8 cellular contexts compared by ENCODE assay signal in the genomic region with DNA sequence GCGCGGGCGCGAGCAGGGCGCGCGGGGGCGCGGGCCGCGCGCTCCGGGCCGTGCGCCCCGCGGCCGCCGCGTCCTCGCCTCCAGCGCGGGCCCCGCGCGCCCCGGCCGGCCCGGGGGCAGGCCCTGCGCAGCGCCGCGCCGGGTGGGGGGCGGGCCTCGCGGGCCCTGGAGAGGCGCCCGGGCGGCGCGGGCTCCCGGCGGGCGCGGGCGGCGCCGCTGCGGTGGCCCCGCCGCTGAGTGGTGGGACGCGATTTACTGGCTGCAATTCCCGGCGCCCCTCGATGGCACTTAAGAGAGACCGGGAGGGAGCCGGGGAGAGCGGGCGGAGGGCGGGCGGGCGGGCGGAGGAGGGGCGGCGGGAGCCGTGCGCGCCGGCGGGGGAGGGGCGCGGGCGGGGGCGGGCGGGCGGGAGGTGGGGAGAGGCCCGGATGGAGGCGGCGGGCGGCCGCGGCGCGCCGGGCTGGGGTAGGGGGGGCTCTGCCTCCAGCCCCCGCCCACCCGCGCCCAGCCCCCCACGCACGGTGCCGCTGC.
A peak's percentile ranks its signal among the peaks of the same experiment; 100 is the strongest.
DNase-seq lines count a peak whose midpoint lies in the region; ATAC-seq and TF ChIP-seq lines count a peak whose summit lies in the region.

No MANE protein-coding gene starts in this region.

- CTCF ChIA-PET in CD8-positive, alpha-beta T cell (lab: Charles Lee) = no interaction called here

- no peaks in the 10 kb centered on the region for H3K27me3 Mint-ChIP-seq in CD8-positive, alpha-beta T cell (ENCODE audit: low read depth)

- POLR2A ChIA-PET in CD8-positive, alpha-beta T cell (lab: Charles Lee) = interaction anchor here (1.0 kb wide), 1 partner anchor 114 kb away, joined by 3 read pairs; no protein-coding TSS in a partner anchor

- H3K9me3 ChIP-seq in CD8-positive, alpha-beta T cell (ENCODE audit: low read length) = no peaks in the 10 kb centered on the region
- no peaks in the 10 kb centered on the region for H3K9me3 ChIP-seq in neuron (ENCODE audit: low read length)

- no peak overlapping the region for H2AFZ ChIP-seq in neuron (ENCODE audit: low read depth, low read length)

- no peaks in the 10 kb centered on the region for H3K27me3 ChIP-seq in CD8-positive, alpha-beta T cell (ENCODE audit: insufficient read depth, low read length)
- H3K27me3 ChIP-seq in neuron (ENCODE audit: insufficient read depth, low read length) = peaks cover 3% of the 10 kb centered on the region

- peaks cover 18% of the 10 kb centered on the region for H3K4me1 ChIP-seq in CD8-positive, alpha-beta T cell (ENCODE audit: insufficient read depth, low read length)
- H3K4me1 ChIP-seq in neuron (ENCODE audit: insufficient read depth, low read length) = peaks cover 34% of the 10 kb centered on the region

- no peaks in the 10 kb centered on the region for H3K36me3 ChIP-seq in CD8-positive, alpha-beta T cell (ENCODE audit: insufficient read depth, low read length)
- H3K36me3 ChIP-seq in neuron (ENCODE audit: insufficient read depth, low read length) = no peaks in the 10 kb centered on the region

- H3K4me3 Mint-ChIP-seq in CD8-positive, alpha-beta T cell = no peak overlapping the region

- H3K9me3 Mint-ChIP-seq in CD8-positive, alpha-beta T cell = no peaks in the 10 kb centered on the region

- in situ Hi-C loops in KBM-7 (cut with MboI; ENCODE audit: low pct_unique_long_range_greater_than_20kb, low sequenced_read_pairs) = no loop called here

- H3K4me3 ChIP-seq in CD8-positive, alpha-beta T cell (ENCODE audit: low read depth, low read length) = no peak overlapping the region
- peak overlapping the region; percentile 19 for H3K4me3 ChIP-seq in neuron (ENCODE audit: low read length)

- ATAC-seq in CD8-positive, alpha-beta T cell = peak; percentile 73
- ATAC-seq in HG02970 (IDR thresholded peaks at IDR 0.05; ENCODE audit: low FRiP score, unreplicated experiment) (no peak), GM19397 (IDR thresholded peaks at IDR 0.05; ENCODE audit: unreplicated experiment) (no peak)

- H3K27ac Mint-ChIP-seq in CD8-positive, alpha-beta T cell = no peak overlapping the region

- no peaks in the 10 kb centered on the region for H3K36me3 Mint-ChIP-seq in CD8-positive, alpha-beta T cell

- no peak for TF ChIP-seq CTCF in CD8-positive, alpha-beta T cell (IDR thresholded peaks at IDR 0.05)

- intact Hi-C loops in CD8-positive, alpha-beta T cell (cut with DNase I, micrococcal nuclease) = no loop called here

- H3K4me1 Mint-ChIP-seq in CD8-positive, alpha-beta T cell (ENCODE audit: low read depth) = peaks cover 17% of the 10 kb centered on the region

- no peak overlapping the region for H3K27ac ChIP-seq in CD8-positive, alpha-beta T cell (ENCODE audit: low read depth, low read length)

- DNase-seq in CD8-positive, alpha-beta T cell = peak in 1 of 7 experiments; percentile 22
- DNase-seq in HuH-7.5 (ENCODE audit: low spot score) (peak; percentile 81), KBM-7 (no peak), HK-2 (ENCODE audit: unreplicated experiment) (no peak)
- peak; percentile 24 for DNase-seq in central memory CD4-positive, alpha-beta T cell

Comparison
In these comparisons a context has a peak if more than half of its experiments do, and no peak if none do; other contexts are left out.
1. DNase-seq: peak in HuH-7.5 (single experiment) and central memory CD4-positive, alpha-beta T cell (single experiment); none in KBM-7 (single experiment) and HK-2 (single experiment).